In the genomic region with DNA sequence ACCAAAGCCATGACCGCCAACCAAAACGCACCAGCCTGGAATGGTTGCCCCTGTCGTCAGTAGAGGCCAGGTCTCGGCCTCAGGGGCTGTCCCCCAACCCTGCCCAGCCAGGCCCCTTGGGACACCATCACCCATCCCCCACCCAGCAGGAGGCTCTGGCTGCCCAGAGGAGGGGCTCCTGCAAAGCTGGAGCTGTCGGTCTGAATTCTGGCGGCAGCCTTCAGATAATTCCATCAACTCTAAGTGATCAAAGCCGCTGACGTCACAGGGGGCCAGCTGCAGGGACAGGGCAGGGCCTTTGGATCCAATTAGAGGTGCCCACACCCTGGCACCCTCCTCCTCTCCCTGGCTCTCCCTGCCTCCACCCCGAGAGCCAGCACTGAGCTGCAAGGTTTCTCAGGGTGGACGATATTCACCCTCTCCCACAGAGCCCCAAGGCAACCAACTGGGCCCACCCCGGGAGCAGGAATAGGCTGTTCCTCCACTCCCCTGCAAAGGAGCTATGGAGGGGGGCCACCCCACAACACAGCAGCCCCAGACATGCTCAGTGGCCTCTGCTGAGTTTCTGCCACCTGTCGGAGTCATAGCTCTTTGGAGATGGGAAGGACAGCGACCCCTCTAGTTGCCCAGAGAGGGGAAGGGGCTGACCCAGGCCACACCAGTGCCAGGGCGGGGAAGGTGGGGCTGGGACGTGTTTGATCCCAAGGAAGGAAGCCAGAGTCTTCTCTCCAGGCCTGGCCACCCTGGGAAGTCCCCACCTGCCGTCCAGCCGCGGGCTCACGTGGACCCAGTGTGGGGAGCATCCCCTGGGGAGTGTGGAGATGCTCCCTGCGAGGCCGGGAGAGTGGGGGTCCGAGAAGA, we compare ENCODE assay signal across 8 cellular contexts.
DNase-seq lines count a peak whose midpoint lies in the region; ATAC-seq, FAIRE-seq and TF ChIP-seq lines count a peak whose summit lies in the region.

No MANE protein-coding gene starts in this region.

- intact Hi-C loops in gastrocnemius medialis (cut with DNase I; ENCODE audit: low total_unique reads): loop anchor here (10.0 kb wide), 2 partner anchors 325 to 645 kb away; no protein-coding TSS in a partner anchor

- peak overlapping the region; percentile 15 for H3K4me3 ChIP-seq in GM12875 (ENCODE audit: low read depth, low read length)
- H3K4me3 ChIP-seq in epithelial cell of esophagus (ENCODE audit: low read length): peak overlapping the region; percentile 9
- H3K4me3 ChIP-seq in gastrocnemius medialis: peak overlapping the region; percentile 53 to 70 (median 56)

- H3K9me3 ChIP-seq in gastrocnemius medialis: no peaks in the 10 kb centered on the region

- H3K27me3 ChIP-seq in gastrocnemius medialis: peaks cover 26 to 28% (median 28%) of the 10 kb centered on the region in 3 donors

- TF ChIP-seq CTCF in GM12875 (IDR thresholded peaks at IDR 0.05; ENCODE audit: borderline replicate concordance, insufficient read depth, low read depth, low read length): no peak
- no peak for TF ChIP-seq CTCF in epithelial cell of esophagus (IDR thresholded peaks at IDR 0.05; ENCODE audit: insufficient read depth, low read depth, low read length, missing control alignments)
- no peak for TF ChIP-seq CTCF in gastrocnemius medialis (IDR thresholded peaks at IDR 0.05 in 4 of 5, conservative IDR thresholded peaks at IDR 0.05 in 1 of 5)
- TF ChIP-seq CTCF in D721Med (IDR thresholded peaks at IDR 0.05; ENCODE audit: insufficient read depth, missing control alignments): no peak

- in situ Hi-C loops in gastrocnemius medialis (cut with MboI; ENCODE audit: low sequenced_read_pairs in 4 of 4): loop anchor here in 1 of 4 donors (10.0 kb wide), 1 partner anchor 65 kb away; no protein-coding TSS in a partner anchor

- H3K27ac ChIP-seq in gastrocnemius medialis: no peak overlapping the region

- DNase-seq in NCI-H82 (lab: John Stamatoyannopoulos, UW): peak; percentile 97
- DNase-seq in epithelial cell of esophagus (ENCODE audit: low read depth): no peak
- DNase-seq in gastrocnemius medialis: no peak
- no peak for DNase-seq in cortex of kidney (lab: John Stamatoyannopoulos, UW)
- DNase-seq in D721Med (ENCODE audit: insufficient read length, low spot score): no peak

- no peaks in the 10 kb centered on the region for H3K36me3 ChIP-seq in gastrocnemius medialis

- no peak for TF ChIP-seq POLR2A in gastrocnemius medialis (IDR thresholded peaks at IDR 0.05)

- H3K4me1 ChIP-seq in gastrocnemius medialis: peaks cover 0 to 10% of the 10 kb centered on the region in 2 donors

- ATAC-seq in gastrocnemius medialis (no peak), HG03457 (IDR thresholded peaks at IDR 0.05; ENCODE audit: unreplicated experiment) (no peak), GM19463 (IDR thresholded peaks at IDR 0.05; ENCODE audit: unreplicated experiment) (no peak)

- FAIRE-seq in D721Med (lab: Jason Lieb, UNC): no peak
